Comparison of ENCODE assay signal across 18 cellular contexts in genomic region chr1:153799016-153799415, GRCh38. TPM values are rescaled to one million over a fixed set of nuclear protein-coding genes. Genes with fewer than 3 reads are reported as not detected.
DNase-seq lines count a peak whose midpoint lies in the region; ATAC-seq and TF ChIP-seq lines count a peak whose summit lies in the region.
"Had no signal": no experiment of that assay in that cellular context is flagged by ENCODE, and none has a peak within 500 bp of the region (broad histone marks: within the 10 kb centered on the region; RNA-seq: fewer than 3 reads in every experiment).

No MANE protein-coding gene starts in this region.

- H3K27ac ChIP-seq in neural progenitor cell: no peak overlapping the region
- no peak overlapping the region for H3K27ac ChIP-seq in smooth muscle cell (ENCODE audit: low read depth)
- H3K27ac ChIP-seq: A549, Peyer's patch, SJCRH30 had no signal

- H3K79me2 ChIP-seq in neural progenitor cell (ENCODE audit: low read depth) (no peaks in the 10 kb centered on the region), smooth muscle cell (ENCODE audit: low read depth) (no peaks in the 10 kb centered on the region)

- peaks cover 36% of the 10 kb centered on the region for H4K20me1 ChIP-seq in neural progenitor cell (ENCODE audit: low read depth)
- H4K20me1 ChIP-seq in smooth muscle cell (ENCODE audit: low read depth): no peaks in the 10 kb centered on the region

- H3F3A ChIP-seq in neural progenitor cell (ENCODE audit: low read depth) (peaks cover 23% of the 10 kb centered on the region), smooth muscle cell (ENCODE audit: low read depth) (no peaks in the 10 kb centered on the region)

- H3K27ac Mint-ChIP-seq in natural killer cell treated with Interleukin-12 subunit alpha and Interleukin-12 subunit beta and Interleukin-15 and Interleukin-18, amount 100 ng/mL, for 72 hours: no peak overlapping the region
- peak overlapping the region in 1 of 2 donors; percentile 11 for H3K27ac Mint-ChIP-seq in natural killer cell
- H3K27ac Mint-ChIP-seq in T-helper 17 cell: peak overlapping the region; percentile 32
- no peak overlapping the region for H3K27ac Mint-ChIP-seq in neural progenitor cell
- H3K27ac Mint-ChIP-seq: IgD-negative memory B cell had no signal

- H3K9me3 ChIP-seq in T-helper 17 cell (ENCODE audit: control insufficient read depth, low read length, poor library complexity, severe bottlenecking) (no peaks in the 10 kb centered on the region), neural progenitor cell (ENCODE audit: low read depth) (no peaks in the 10 kb centered on the region), smooth muscle cell (replicated peaks; ENCODE audit: low read depth) (no peaks in the 10 kb centered on the region)
- H3K9me3 ChIP-seq: A549, Peyer's patch, SJCRH30 had no signal

- WGBS in smooth muscle cell (ENCODE audit: low lambda C conversion rate): 98% methylated on average over 4 of the region's 4 CpGs

- H3K36me3 ChIP-seq in neural progenitor cell: no peaks in the 10 kb centered on the region
- H3K36me3 ChIP-seq in smooth muscle cell (ENCODE audit: low read depth): no peaks in the 10 kb centered on the region
- H3K36me3 ChIP-seq: Peyer's patch, SJCRH30 had no signal

- no peak for ATAC-seq in natural killer cell treated with Interleukin-12 subunit alpha and Interleukin-12 subunit beta and Interleukin-15 and Interleukin-18, amount 100 ng/mL, for 72 hours
- ATAC-seq in natural killer cell: no peak
- ATAC-seq in T-helper 17 cell: no peak
- ATAC-seq: A549 had no signal

- no peaks in the 10 kb centered on the region for H3K9me3 Mint-ChIP-seq in natural killer cell treated with Interleukin-12 subunit alpha and Interleukin-12 subunit beta and Interleukin-15 and Interleukin-18, amount 100 ng/mL, for 72 hours
- H3K9me3 Mint-ChIP-seq in natural killer cell (no peaks in the 10 kb centered on the region), neural progenitor cell (no peaks in the 10 kb centered on the region)
- H3K9me3 Mint-ChIP-seq: CD4-positive, CD25-positive, alpha-beta regulatory T cell; IgD-negative memory B cell had no signal

- H3K9ac ChIP-seq in neural progenitor cell (no peak overlapping the region), smooth muscle cell (ENCODE audit: low read depth) (no peak overlapping the region)

- peak; percentile 37 for DNase-seq in natural killer cell treated with Interleukin-12 subunit alpha and Interleukin-12 subunit beta and Interleukin-15 and Interleukin-18, amount 100 ng/mL, for 72 hours (ENCODE audit: low spot score)
- DNase-seq in natural killer cell: no peak
- no peak for DNase-seq in T-helper 17 cell
- no peak for DNase-seq in neural progenitor cell (ENCODE audit: low spot score)
- no peak for DNase-seq in activated gamma-delta T cell (lab: John Stamatoyannopoulos, UW)
- no peak for DNase-seq in smooth muscle cell (lab: John Stamatoyannopoulos, UW; ENCODE audit: unreplicated experiment)
- no peak for DNase-seq in T-helper 9 cell
- DNase-seq: CD4-positive, CD25-positive, alpha-beta regulatory T cell; NCI-H1417; NCI-H1694 treated with DMSO at 0.1 percent for 48 hours; NCI-H2081 treated with DMSO at 0.1 percent for 48 hours; NCI-H2171 treated with DMSO at 0.1 percent for 48 hours; NCI-H446; NCI-H526; SJCRH30 had no signal

- TF ChIP-seq CTCF in natural killer cell (IDR thresholded peaks at IDR 0.05) (no peak), neural progenitor cell (IDR thresholded peaks at IDR 0.05) (no peak), smooth muscle cell (IDR thresholded peaks at IDR 0.05; ENCODE audit: borderline replicate concordance, insufficient read depth, poor library complexity, severe bottlenecking) (no peak)

- H3K4me3 ChIP-seq in neural progenitor cell (no peak overlapping the region), smooth muscle cell (no peak overlapping the region)
- H3K4me3 ChIP-seq: A549, Peyer's patch, SJCRH30 had no signal

- intact Hi-C loops in natural killer cell (cut with micrococcal nuclease): no loop called here

- no peak overlapping the region for H2AFZ ChIP-seq in neural progenitor cell (replicated peaks)
- H2AFZ ChIP-seq in smooth muscle cell (ENCODE audit: low read depth): no peak overlapping the region

- peaks cover 18% of the 10 kb centered on the region for H3K4me1 ChIP-seq in neural progenitor cell
- peaks cover 8% of the 10 kb centered on the region for H3K4me1 ChIP-seq in smooth muscle cell (ENCODE audit: low read depth)
- H3K4me1 ChIP-seq: A549, SJCRH30 had no signal

- H3K36me3 Mint-ChIP-seq in natural killer cell treated with Interleukin-12 subunit alpha and Interleukin-12 subunit beta and Interleukin-15 and Interleukin-18, amount 100 ng/mL, for 72 hours: no peaks in the 10 kb centered on the region
- H3K36me3 Mint-ChIP-seq in natural killer cell: no peaks in the 10 kb centered on the region
- no peaks in the 10 kb centered on the region for H3K36me3 Mint-ChIP-seq in T-helper 17 cell (ENCODE audit: low read depth)
- peaks cover 20% of the 10 kb centered on the region for H3K36me3 Mint-ChIP-seq in neural progenitor cell

- peaks cover 22 to 38% of the 10 kb centered on the region in 2 donors for H3K4me1 Mint-ChIP-seq in natural killer cell treated with Interleukin-12 subunit alpha and Interleukin-12 subunit beta and Interleukin-15 and Interleukin-18, amount 100 ng/mL, for 72 hours (ENCODE audit: low read depth in 2 of 2)
- H3K4me1 Mint-ChIP-seq in natural killer cell: peaks cover 26 to 54% of the 10 kb centered on the region in 2 donors
- peaks cover 18% of the 10 kb centered on the region for H3K4me1 Mint-ChIP-seq in T-helper 17 cell
- H3K4me1 Mint-ChIP-seq in neural progenitor cell: peaks cover 36% of the 10 kb centered on the region

- H3K27me3 ChIP-seq in neural progenitor cell (no peaks in the 10 kb centered on the region), smooth muscle cell (ENCODE audit: low read depth) (no peaks in the 10 kb centered on the region)
- H3K27me3 ChIP-seq: Peyer's patch, SJCRH30 had no signal

- no peak overlapping the region for H3K4me2 ChIP-seq in neural progenitor cell
- no peak overlapping the region for H3K4me2 ChIP-seq in smooth muscle cell
- H3K4me2 ChIP-seq: A549 had no signal

- no peak overlapping the region for H3K4me3 Mint-ChIP-seq in natural killer cell treated with Interleukin-12 subunit alpha and Interleukin-12 subunit beta and Interleukin-15 and Interleukin-18, amount 100 ng/mL, for 72 hours
- H3K4me3 Mint-ChIP-seq in natural killer cell (no peak overlapping the region), T-helper 17 cell (no peak overlapping the region), neural progenitor cell (peak overlapping the region; percentile 56)
- H3K4me3 Mint-ChIP-seq: CD4-positive, CD25-positive, alpha-beta regulatory T cell; IgD-negative memory B cell had no signal

- H3K27me3 Mint-ChIP-seq in natural killer cell treated with Interleukin-12 subunit alpha and Interleukin-12 subunit beta and Interleukin-15 and Interleukin-18, amount 100 ng/mL, for 72 hours: no peaks in the 10 kb centered on the region
- H3K27me3 Mint-ChIP-seq in natural killer cell (ENCODE audit: low read depth in 2 of 2) (no peaks in the 10 kb centered on the region), T-helper 17 cell (no peaks in the 10 kb centered on the region), neural progenitor cell (ENCODE audit: insufficient read depth, low read depth) (peaks cover 8% of the 10 kb centered on the region)
- H3K27me3 Mint-ChIP-seq: CD4-positive, CD25-positive, alpha-beta regulatory T cell; IgD-negative memory B cell had no signal

RNA-seq across cellular contexts. Expression of gene SLC27A3, which starts 23.8 kb away (rescaled TPM):
- total RNA-seq in natural killer cell treated with Interleukin-12 subunit alpha and Interleukin-12 subunit beta and Interleukin-15 and Interleukin-18, amount 100 ng/mL, for 72 hours: 10 to 100 TPM; 33.6 to 69.9 TPM
- total RNA-seq in natural killer cell (100 to 1,000 TPM in 1 of 3 donors, 10 to 100 TPM in 2; 65.3 to 107 (median 89.8) TPM), T-helper 17 cell (10 to 100 TPM in 1 of 2 donors, 1 to 10 TPM in 1; 7.4 to 10.0 TPM), neural progenitor cell (ENCODE audit: low replicate concordance) (8.2 and 10.1 TPM in 2 replicates), smooth muscle cell (14.8 and 21.3 TPM in 2 replicates)
- polyA plus RNA-seq in smooth muscle cell: 36.0 and 41.0 TPM in 2 replicates
